In the genomic region with DNA sequence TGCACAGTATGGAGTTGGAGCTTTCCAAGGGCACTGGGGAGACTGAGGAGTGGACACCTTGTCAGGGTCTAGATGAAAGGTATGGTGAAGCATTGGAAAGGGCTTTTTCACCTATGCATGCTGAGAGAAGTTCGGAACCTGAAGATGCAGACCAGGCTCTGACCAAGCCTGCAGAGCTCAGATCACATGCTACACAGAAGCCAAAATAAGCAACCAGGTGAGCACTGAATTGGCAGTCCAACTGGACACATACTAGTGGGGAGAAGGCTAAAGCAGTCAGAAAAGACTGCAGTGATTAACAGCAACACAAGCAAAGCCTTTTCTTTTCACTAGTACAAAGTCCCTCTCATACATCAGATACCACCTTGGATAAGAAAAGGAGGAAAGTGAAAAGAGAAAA, we compare ENCODE assay signal across 18 cellular contexts.
DNase-seq lines count a peak whose midpoint lies in the region; ATAC-seq and TF ChIP-seq lines count a peak whose summit lies in the region.
"Had no signal": no experiment of that assay in that cellular context is flagged by ENCODE, and none has a peak within 500 bp of the region (broad histone marks: within the 10 kb centered on the region; RNA-seq: fewer than 3 reads in every experiment).

No MANE protein-coding gene starts in this region.

- H3K27me3 Mint-ChIP-seq in endodermal cell (ENCODE audit: insufficient read depth): no peaks in the 10 kb centered on the region
- H3K27me3 Mint-ChIP-seq in activated T-cell treated with anti-CD3 and anti-CD28 coated beads, Interleukin-2, amount 50 U/mL, for 4 hours (ENCODE audit: low read depth): no peaks in the 10 kb centered on the region
- H3K27me3 Mint-ChIP-seq: B cell; CD4-positive, alpha-beta T cell had no signal

- in situ Hi-C loops in G401 (cut with HindIII; ENCODE audit: low sequenced_read_pairs): no loop called here

- no peaks in the 10 kb centered on the region for H3K36me3 Mint-ChIP-seq in endodermal cell (ENCODE audit: low read depth)
- no peaks in the 10 kb centered on the region for H3K36me3 Mint-ChIP-seq in activated T-cell treated with anti-CD3 and anti-CD28 coated beads, Interleukin-2, amount 50 U/mL, for 4 hours (ENCODE audit: insufficient read depth)
- H3K36me3 Mint-ChIP-seq: CD8-positive, alpha-beta T cell had no signal

- no peaks in the 10 kb centered on the region for H3K9me3 Mint-ChIP-seq in endodermal cell
- H3K9me3 Mint-ChIP-seq in activated T-cell treated with anti-CD3 and anti-CD28 coated beads, Interleukin-2, amount 50 U/mL, for 4 hours: no peaks in the 10 kb centered on the region

- peak; percentile 74 for DNase-seq in G401 (ENCODE audit: low spot score)
- peak; percentile 33 for DNase-seq in cerebellum (ENCODE audit: low spot score)
- DNase-seq in endodermal cell: peak; percentile 38
- no peak for DNase-seq in activated T-cell treated with anti-CD3 and anti-CD28 coated beads, Interleukin-2, amount 50 U/mL, for 4 hours
- DNase-seq in activated T-cell treated with anti-CD3 and anti-CD28 coated beads for 4 hours: no peak
- DNase-seq: AML-193; Caco-2; Calu3; CD4-positive, alpha-beta T cell; CD8-positive, alpha-beta T cell; DMS79 treated with DMSO at 0.1 percent for 48 hours; GDM1 had no signal

- peaks cover 3% of the 10 kb centered on the region for H3K4me1 Mint-ChIP-seq in endodermal cell
- no peaks in the 10 kb centered on the region for H3K4me1 Mint-ChIP-seq in activated T-cell treated with anti-CD3 and anti-CD28 coated beads, Interleukin-2, amount 50 U/mL, for 4 hours (ENCODE audit: low read depth)
- H3K4me1 Mint-ChIP-seq: B cell had no signal

- H3K4me3 Mint-ChIP-seq in endodermal cell: no peak overlapping the region
- no peak overlapping the region for H3K4me3 Mint-ChIP-seq in activated T-cell treated with anti-CD3 and anti-CD28 coated beads, Interleukin-2, amount 50 U/mL, for 4 hours
- H3K4me3 Mint-ChIP-seq: B cell; CD4-positive, alpha-beta T cell; CD8-positive, alpha-beta T cell had no signal

- no peak overlapping the region for H3K27ac ChIP-seq in endodermal cell (ENCODE audit: low read depth, low read length)
- H3K27ac ChIP-seq: 22Rv1; A549; BLaER1 treated with 17β-estradiol and CSF1 and Interleukin-3, amounts not matched to agents 10 nM and 100 nM; C4-2B had no signal

- no peaks in the 10 kb centered on the region for H3K9me3 ChIP-seq in endodermal cell (ENCODE audit: control insufficient read depth, low read length)
- H3K9me3 ChIP-seq: A549; BLaER1 treated with 17β-estradiol and CSF1 and Interleukin-3, amounts not matched to agents 10 nM and 100 nM; Caco-2 had no signal

- H3K36me3 ChIP-seq in endodermal cell (ENCODE audit: control insufficient read depth, insufficient read depth, low read length): no peaks in the 10 kb centered on the region
- H3K36me3 ChIP-seq: BLaER1 treated with 17β-estradiol and CSF1 and Interleukin-3, amounts not matched to agents 10 nM and 100 nM had no signal

- no peak overlapping the region for H3K27ac Mint-ChIP-seq in endodermal cell
- H3K27ac Mint-ChIP-seq: B cell; CD4-positive, alpha-beta T cell; CD8-positive, alpha-beta T cell had no signal

- no peak overlapping the region for H3K4me3 ChIP-seq in endodermal cell (ENCODE audit: low read length)
- H3K4me3 ChIP-seq: A549; BLaER1 treated with 17β-estradiol and CSF1 and Interleukin-3, amounts not matched to agents 10 nM and 100 nM; GM12878 had no signal

- H3K9ac ChIP-seq in endodermal cell (ENCODE audit: extremely low read depth, low read length, poor library complexity, severe bottlenecking): no peak overlapping the region
- H3K9ac ChIP-seq: BLaER1 treated with 17β-estradiol and CSF1 and Interleukin-3, amounts not matched to agents 10 nM and 100 nM had no signal

- no peak for ATAC-seq in activated T-cell treated with anti-CD3 and anti-CD28 coated beads, Interleukin-2, amount 50 U/mL, for 4 hours
- ATAC-seq: A549; CD8-positive, alpha-beta T cell; GM12878 had no signal

- whole genome bisulfite sequencing in endodermal cell (ENCODE audit: insufficient coverage in 1 of 2, insufficient read length in 1 of 2), 2 experiments: 100% methylated on average over 1 of the region's 1 CpG; no CpG with 5 or more reads in 1 of the 2 experiments

- no peaks in the 10 kb centered on the region for H3K27me3 ChIP-seq in endodermal cell (ENCODE audit: control insufficient read depth, insufficient read depth, low read length, poor library complexity, severe bottlenecking)
- H3K27me3 ChIP-seq: BLaER1 treated with 17β-estradiol and CSF1 and Interleukin-3, amounts not matched to agents 10 nM and 100 nM had no signal

- TF ChIP-seq CTCF in endodermal cell (conservative IDR thresholded peaks at IDR 0.05): no peak

- no peaks in the 10 kb centered on the region for H3K4me1 ChIP-seq in endodermal cell (ENCODE audit: control insufficient read depth, insufficient read depth, low read length)
- H3K4me1 ChIP-seq: A549; BLaER1 treated with 17β-estradiol and CSF1 and Interleukin-3, amounts not matched to agents 10 nM and 100 nM; Caco-2 had no signal

Comparison
In these comparisons a context has a peak if more than half of its experiments do, and no peak if none do; other contexts are left out.
1. DNase-seq: peak in G401 (single experiment), cerebellum (single experiment) and endodermal cell (single experiment); none in activated T-cell treated with anti-CD3 and anti-CD28 coated beads, Interleukin-2, amount 50 U/mL, for 4 hours (single experiment) and activated T-cell treated with anti-CD3 and anti-CD28 coated beads for 4 hours (single experiment).